21 cellular contexts compared by ENCODE assay signal in genomic region chr2:203441463-203441862, GRCh38.
DNase-seq lines count a peak whose midpoint lies in the region; ATAC-seq and TF ChIP-seq lines count a peak whose summit lies in the region.
"Had no signal": no experiment of that assay in that cellular context is flagged by ENCODE, and none has a peak within 500 bp of the region (broad histone marks: within the 10 kb centered on the region; RNA-seq: fewer than 3 reads in every experiment).

No MANE protein-coding gene starts in this region.

- H3K27ac Mint-ChIP-seq in activated naive CD8-positive, alpha-beta T cell, result peak overlapping the region; percentile 16
- no peak overlapping the region for H3K27ac Mint-ChIP-seq in activated naive CD8-positive, alpha-beta T cell treated with anti-CD3 and anti-CD28 coated beads, Interleukin-2, amount 50 U/mL, for 24 hours
- H3K27ac Mint-ChIP-seq in nephron progenitor cell, result peak overlapping the region; percentile 33
- H3K27ac Mint-ChIP-seq in CD4-positive, alpha-beta T cell, result no peak overlapping the region

- no peaks in the 10 kb centered on the region for H3K9me3 Mint-ChIP-seq in activated naive CD8-positive, alpha-beta T cell (ENCODE audit: low read depth)
- H3K9me3 Mint-ChIP-seq in activated naive CD8-positive, alpha-beta T cell treated with anti-CD3 and anti-CD28 coated beads, Interleukin-2, amount 50 U/mL, for 24 hours, result no peaks in the 10 kb centered on the region
- H3K9me3 Mint-ChIP-seq in nephron progenitor cell, result no peaks in the 10 kb centered on the region
- H3K9me3 Mint-ChIP-seq in CD4-positive, alpha-beta T cell, result no peaks in the 10 kb centered on the region

- intact Hi-C loops in CD4-positive, alpha-beta T cell (cut with DNase I, micrococcal nuclease), result no loop called here

- no peaks in the 10 kb centered on the region for H3K9me3 ChIP-seq in CD4-positive, alpha-beta T cell (ENCODE audit: control insufficient read depth, low read length)

- no peak for TF ChIP-seq CTCF in nephron progenitor cell (IDR thresholded peaks at IDR 0.05)
- TF ChIP-seq CTCF in CD4-positive, alpha-beta T cell (IDR thresholded peaks at IDR 0.05), result no peak

- CTCF ChIA-PET in CD4-positive, alpha-beta T cell (lab: Charles Lee), result no interaction called here

- no peaks in the 10 kb centered on the region for H3K36me3 Mint-ChIP-seq in activated naive CD8-positive, alpha-beta T cell
- H3K36me3 Mint-ChIP-seq in activated naive CD8-positive, alpha-beta T cell treated with anti-CD3 and anti-CD28 coated beads, Interleukin-2, amount 50 U/mL, for 24 hours (ENCODE audit: low read depth), result peaks cover 2% of the 10 kb centered on the region
- H3K36me3 Mint-ChIP-seq in nephron progenitor cell (ENCODE audit: low read depth), result peaks cover 57% of the 10 kb centered on the region
- H3K36me3 Mint-ChIP-seq in CD4-positive, alpha-beta T cell (ENCODE audit: low read depth), result peaks cover 32% of the 10 kb centered on the region

- ATAC-seq in activated naive CD8-positive, alpha-beta T cell treated with anti-CD3 and anti-CD28 coated beads, Interleukin-2, amount 50 U/mL, for 24 hours, result no peak
- ATAC-seq in CD4-positive, alpha-beta T cell (ENCODE audit: poor library complexity), result no peak

- no peak overlapping the region for H3K4me3 Mint-ChIP-seq in activated naive CD8-positive, alpha-beta T cell
- no peak overlapping the region for H3K4me3 Mint-ChIP-seq in activated naive CD8-positive, alpha-beta T cell treated with anti-CD3 and anti-CD28 coated beads, Interleukin-2, amount 50 U/mL, for 24 hours
- no peak overlapping the region for H3K4me3 Mint-ChIP-seq in nephron progenitor cell
- no peak overlapping the region for H3K4me3 Mint-ChIP-seq in CD4-positive, alpha-beta T cell

- no peak overlapping the region for H3K27ac ChIP-seq in CD4-positive, alpha-beta T cell (ENCODE audit: low read depth, low read length)
- H3K27ac ChIP-seq: 22Rv1, HL-60 had no signal

- no peak for DNase-seq in activated naive CD8-positive, alpha-beta T cell treated with anti-CD3 and anti-CD28 coated beads, Interleukin-2, amount 50 U/mL, for 24 hours
- peak; percentile 37 for DNase-seq in dermis blood vessel endothelial cell
- DNase-seq in nephron progenitor cell, result no peak
- DNase-seq in AG20443 (ENCODE audit: low spot score), result no peak
- DNase-seq in stimulated activated CD4-positive, alpha-beta T cell treated with anti-CD3 and anti-CD28 coated beads, Interleukin-12 subunit alpha, Interleukin-12 subunit beta, amount 100 ng/mL, for 4 hours, result no peak
- no peak for DNase-seq in CD4-positive, alpha-beta T cell
- DNase-seq: DMS153, DND-41, Kasumi-1, MV-4-11, NCI-H1105, NCI-H146, NCI-H1930, NCI-H2107, NCI-H446 treated with DMSO at 0.1 percent for 48 hours, NCI-H526 treated with DMSO at 0.1 percent for 48 hours, RPMI8226, SHP77 had no signal

- H3K27me3 Mint-ChIP-seq in activated naive CD8-positive, alpha-beta T cell, result no peaks in the 10 kb centered on the region
- H3K27me3 Mint-ChIP-seq in activated naive CD8-positive, alpha-beta T cell treated with anti-CD3 and anti-CD28 coated beads, Interleukin-2, amount 50 U/mL, for 24 hours, result no peaks in the 10 kb centered on the region
- H3K27me3 Mint-ChIP-seq in nephron progenitor cell (ENCODE audit: low read depth, poor library complexity), result peaks cover 3% of the 10 kb centered on the region
- H3K27me3 Mint-ChIP-seq in CD4-positive, alpha-beta T cell, result no peaks in the 10 kb centered on the region

- H3K27me3 ChIP-seq in CD4-positive, alpha-beta T cell (ENCODE audit: control insufficient read depth, insufficient read depth, low read length), result no peaks in the 10 kb centered on the region

- POLR2A ChIA-PET in CD4-positive, alpha-beta T cell (lab: Charles Lee), result no interaction called here

- peaks cover 3% of the 10 kb centered on the region for H3K4me1 Mint-ChIP-seq in activated naive CD8-positive, alpha-beta T cell (ENCODE audit: low read depth)
- peaks cover 5% of the 10 kb centered on the region for H3K4me1 Mint-ChIP-seq in activated naive CD8-positive, alpha-beta T cell treated with anti-CD3 and anti-CD28 coated beads, Interleukin-2, amount 50 U/mL, for 24 hours
- peaks cover 47% of the 10 kb centered on the region for H3K4me1 Mint-ChIP-seq in nephron progenitor cell
- no peaks in the 10 kb centered on the region for H3K4me1 Mint-ChIP-seq in CD4-positive, alpha-beta T cell (ENCODE audit: low read depth)

Comparison
In these comparisons a context has a peak if more than half of its experiments do, and no peak if none do; other contexts are left out.
1. H3K27ac Mint-ChIP-seq: peak in activated naive CD8-positive, alpha-beta T cell (single experiment) and nephron progenitor cell (single experiment); none in activated naive CD8-positive, alpha-beta T cell treated with anti-CD3 and anti-CD28 coated beads, Interleukin-2, amount 50 U/mL, for 24 hours (single experiment) and CD4-positive, alpha-beta T cell (single experiment).